In the genomic region with DNA sequence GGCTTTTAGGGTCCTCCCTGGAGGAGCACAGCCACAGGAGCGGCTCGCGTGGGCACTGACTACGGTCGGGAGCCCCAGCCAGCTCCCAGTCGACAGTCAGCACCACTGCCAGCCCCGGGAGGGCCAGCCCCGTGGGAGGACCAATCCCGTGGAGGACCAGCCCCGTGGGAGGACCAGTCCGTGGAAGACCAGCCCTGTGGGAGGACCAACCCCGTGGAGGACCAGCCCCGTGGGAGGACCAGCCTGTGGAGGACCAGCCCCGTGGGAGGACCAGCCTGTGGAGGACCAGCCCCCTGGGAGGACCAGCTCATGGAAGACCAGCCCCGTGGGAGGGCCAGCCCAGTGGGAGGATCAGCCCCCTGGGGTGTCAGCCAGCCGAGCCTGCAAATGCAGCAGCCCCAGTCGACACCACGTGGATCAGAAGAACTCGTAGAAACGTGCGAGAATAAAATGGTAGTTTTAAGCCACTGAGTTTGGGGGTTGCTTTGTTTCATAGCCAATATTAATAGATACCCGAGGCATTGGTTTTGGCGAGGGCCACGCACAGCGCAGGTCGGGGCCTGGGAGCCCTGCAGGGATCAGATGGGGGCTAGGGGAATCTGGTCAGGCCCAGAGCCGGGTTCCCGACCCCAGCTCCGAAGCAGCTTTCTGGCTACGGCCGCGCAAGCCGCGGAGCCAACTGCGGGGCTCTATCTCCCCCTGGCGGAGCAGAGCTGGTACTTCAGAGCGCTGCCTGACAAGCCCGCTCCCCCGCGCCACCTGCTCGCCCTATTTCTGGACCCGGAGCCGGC, we compare ENCODE assay signal across 1 cellular context.
TF ChIP-seq lines count a peak whose summit lies in the region.

No MANE protein-coding gene starts in this region.

TF ChIP-seq in HepG2, 621 proteins besides CTCF, POLR2A, EP300 and RAD21 (continued from another document and continues in another):
- TF ChIP-seq, protein P1, sequence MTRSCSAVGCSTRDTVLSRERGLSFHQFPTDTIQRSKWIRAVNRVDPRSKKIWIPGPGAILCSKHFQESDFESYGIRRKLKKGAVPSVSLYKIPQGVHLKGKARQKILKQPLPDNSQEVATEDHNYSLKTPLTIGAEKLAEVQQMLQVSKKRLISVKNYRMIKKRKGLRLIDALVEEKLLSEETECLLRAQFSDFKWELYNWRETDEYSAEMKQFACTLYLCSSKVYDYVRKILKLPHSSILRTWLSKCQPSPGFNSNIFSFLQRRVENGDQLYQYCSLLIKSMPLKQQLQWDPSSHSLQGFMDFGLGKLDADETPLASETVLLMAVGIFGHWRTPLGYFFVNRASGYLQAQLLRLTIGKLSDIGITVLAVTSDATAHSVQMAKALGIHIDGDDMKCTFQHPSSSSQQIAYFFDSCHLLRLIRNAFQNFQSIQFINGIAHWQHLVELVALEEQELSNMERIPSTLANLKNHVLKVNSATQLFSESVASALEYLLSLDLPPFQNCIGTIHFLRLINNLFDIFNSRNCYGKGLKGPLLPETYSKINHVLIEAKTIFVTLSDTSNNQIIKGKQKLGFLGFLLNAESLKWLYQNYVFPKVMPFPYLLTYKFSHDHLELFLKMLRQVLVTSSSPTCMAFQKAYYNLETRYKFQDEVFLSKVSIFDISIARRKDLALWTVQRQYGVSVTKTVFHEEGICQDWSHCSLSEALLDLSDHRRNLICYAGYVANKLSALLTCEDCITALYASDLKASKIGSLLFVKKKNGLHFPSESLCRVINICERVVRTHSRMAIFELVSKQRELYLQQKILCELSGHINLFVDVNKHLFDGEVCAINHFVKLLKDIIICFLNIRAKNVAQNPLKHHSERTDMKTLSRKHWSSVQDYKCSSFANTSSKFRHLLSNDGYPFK (CRISPR knock-in tag; IDR thresholded peaks at IDR 0.05; ENCODE audit: borderline replicate concordance) = no peak; the same call in 1 of the 2 replicates
- TF ChIP-seq IKZF4 (CRISPR knock-in tag; IDR thresholded peaks at IDR 0.05; ENCODE audit: borderline replicate concordance, low read depth, not compliant biosample characterization) (no peak), ZNF136 (CRISPR knock-in tag; IDR thresholded peaks at IDR 0.05; ENCODE audit: low read depth) (peak; percentile 82; the same call in 1 of the 2 replicates), PAXIP1 (CRISPR knock-in tag; conservative IDR thresholded peaks at IDR 0.05) (peak; percentile 67), GFI1 (CRISPR knock-in tag; IDR thresholded peaks at IDR 0.05; ENCODE audit: borderline replicate concordance) (peak; percentile 61; the same call in 1 of the 2 replicates), ZNF713 (CRISPR knock-in tag; IDR thresholded peaks at IDR 0.05) (no peak), ZNF224 (CRISPR knock-in tag; IDR thresholded peaks at IDR 0.05) (peak; percentile 95; the same call in 1 of the 2 replicates), SNRNP70 (IDR thresholded peaks at IDR 0.05; ENCODE audit: low read depth, low read length) (no peak), HOXA5 (CRISPR knock-in tag; IDR thresholded peaks at IDR 0.05) (peak; percentile 92), MEF2D (CRISPR knock-in tag; IDR thresholded peaks at IDR 0.05) (no peak), ZEB1 (IDR thresholded peaks at IDR 0.05; ENCODE audit: insufficient replicate concordance, low read depth) (peak; percentile 62), ZNF441 (CRISPR knock-in tag; IDR thresholded peaks at IDR 0.05; ENCODE audit: borderline replicate concordance) (0 out of 2 replicates have a peak, but pooled peaks have one; percentile 39), ZMYM4 (CRISPR knock-in tag; IDR thresholded peaks at IDR 0.05) (peak; percentile 61; the same call in 1 of the 2 replicates), DMTF1 (CRISPR knock-in tag; IDR thresholded peaks at IDR 0.05) (no peak), ZNF549 (CRISPR knock-in tag; IDR thresholded peaks at IDR 0.05) (0 out of 2 replicates have a peak, but pooled peaks have one; percentile 25), ETV5 (CRISPR knock-in tag; IDR thresholded peaks at IDR 0.05; ENCODE audit: borderline replicate concordance) (no peak), SIN3B (IDR thresholded peaks at IDR 0.05; ENCODE audit: low read length) (no peak), MIXL1 (CRISPR knock-in tag; IDR thresholded peaks at IDR 0.05) (no peak), CBFB (CRISPR knock-in tag; IDR thresholded peaks at IDR 0.05) (peak; percentile 43; the same call in 1 of the 2 replicates), ZNF331 (CRISPR knock-in tag; IDR thresholded peaks at IDR 0.05) (0 out of 2 replicates have a peak, but pooled peaks have one; percentile 59), PHB2 (IDR thresholded peaks at IDR 0.05; ENCODE audit: partially characterized antibody) (no peak), ZNF24 (IDR thresholded peaks at IDR 0.05) (no peak), ZNF883 (CRISPR knock-in tag; IDR thresholded peaks at IDR 0.05; ENCODE audit: not compliant biosample characterization) (peak; percentile 78), HDAC1 (CRISPR knock-in tag; IDR thresholded peaks at IDR 0.05) (no peak; the same call in 1 of the 2 replicates), ZNF530 (CRISPR knock-in tag; IDR thresholded peaks at IDR 0.05; ENCODE audit: low read depth) (0 out of 2 replicates have a peak, but pooled peaks have one; percentile 17), ETS1 (CRISPR knock-in tag; IDR thresholded peaks at IDR 0.05) (no peak), ZBTB7B (CRISPR knock-in tag; IDR thresholded peaks at IDR 0.05) (no peak), ZNF34 (CRISPR knock-in tag; IDR thresholded peaks at IDR 0.05; ENCODE audit: borderline replicate concordance) (no peak), ZBTB42 (CRISPR knock-in tag; IDR thresholded peaks at IDR 0.05) (peak; percentile 40; the same call in 1 of the 2 replicates)
- TF ChIP-seq, protein P2, sequence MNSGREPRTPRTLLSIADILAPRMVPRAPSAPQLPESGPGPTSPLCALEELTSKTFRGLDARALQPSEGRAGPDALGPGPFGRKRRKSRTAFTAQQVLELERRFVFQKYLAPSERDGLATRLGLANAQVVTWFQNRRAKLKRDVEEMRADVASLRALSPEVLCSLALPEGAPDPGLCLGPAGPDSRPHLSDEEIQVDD (CRISPR knock-in tag; IDR thresholded peaks at IDR 0.05; ENCODE audit: borderline replicate concordance) = no peak
- TF ChIP-seq, protein P3, sequence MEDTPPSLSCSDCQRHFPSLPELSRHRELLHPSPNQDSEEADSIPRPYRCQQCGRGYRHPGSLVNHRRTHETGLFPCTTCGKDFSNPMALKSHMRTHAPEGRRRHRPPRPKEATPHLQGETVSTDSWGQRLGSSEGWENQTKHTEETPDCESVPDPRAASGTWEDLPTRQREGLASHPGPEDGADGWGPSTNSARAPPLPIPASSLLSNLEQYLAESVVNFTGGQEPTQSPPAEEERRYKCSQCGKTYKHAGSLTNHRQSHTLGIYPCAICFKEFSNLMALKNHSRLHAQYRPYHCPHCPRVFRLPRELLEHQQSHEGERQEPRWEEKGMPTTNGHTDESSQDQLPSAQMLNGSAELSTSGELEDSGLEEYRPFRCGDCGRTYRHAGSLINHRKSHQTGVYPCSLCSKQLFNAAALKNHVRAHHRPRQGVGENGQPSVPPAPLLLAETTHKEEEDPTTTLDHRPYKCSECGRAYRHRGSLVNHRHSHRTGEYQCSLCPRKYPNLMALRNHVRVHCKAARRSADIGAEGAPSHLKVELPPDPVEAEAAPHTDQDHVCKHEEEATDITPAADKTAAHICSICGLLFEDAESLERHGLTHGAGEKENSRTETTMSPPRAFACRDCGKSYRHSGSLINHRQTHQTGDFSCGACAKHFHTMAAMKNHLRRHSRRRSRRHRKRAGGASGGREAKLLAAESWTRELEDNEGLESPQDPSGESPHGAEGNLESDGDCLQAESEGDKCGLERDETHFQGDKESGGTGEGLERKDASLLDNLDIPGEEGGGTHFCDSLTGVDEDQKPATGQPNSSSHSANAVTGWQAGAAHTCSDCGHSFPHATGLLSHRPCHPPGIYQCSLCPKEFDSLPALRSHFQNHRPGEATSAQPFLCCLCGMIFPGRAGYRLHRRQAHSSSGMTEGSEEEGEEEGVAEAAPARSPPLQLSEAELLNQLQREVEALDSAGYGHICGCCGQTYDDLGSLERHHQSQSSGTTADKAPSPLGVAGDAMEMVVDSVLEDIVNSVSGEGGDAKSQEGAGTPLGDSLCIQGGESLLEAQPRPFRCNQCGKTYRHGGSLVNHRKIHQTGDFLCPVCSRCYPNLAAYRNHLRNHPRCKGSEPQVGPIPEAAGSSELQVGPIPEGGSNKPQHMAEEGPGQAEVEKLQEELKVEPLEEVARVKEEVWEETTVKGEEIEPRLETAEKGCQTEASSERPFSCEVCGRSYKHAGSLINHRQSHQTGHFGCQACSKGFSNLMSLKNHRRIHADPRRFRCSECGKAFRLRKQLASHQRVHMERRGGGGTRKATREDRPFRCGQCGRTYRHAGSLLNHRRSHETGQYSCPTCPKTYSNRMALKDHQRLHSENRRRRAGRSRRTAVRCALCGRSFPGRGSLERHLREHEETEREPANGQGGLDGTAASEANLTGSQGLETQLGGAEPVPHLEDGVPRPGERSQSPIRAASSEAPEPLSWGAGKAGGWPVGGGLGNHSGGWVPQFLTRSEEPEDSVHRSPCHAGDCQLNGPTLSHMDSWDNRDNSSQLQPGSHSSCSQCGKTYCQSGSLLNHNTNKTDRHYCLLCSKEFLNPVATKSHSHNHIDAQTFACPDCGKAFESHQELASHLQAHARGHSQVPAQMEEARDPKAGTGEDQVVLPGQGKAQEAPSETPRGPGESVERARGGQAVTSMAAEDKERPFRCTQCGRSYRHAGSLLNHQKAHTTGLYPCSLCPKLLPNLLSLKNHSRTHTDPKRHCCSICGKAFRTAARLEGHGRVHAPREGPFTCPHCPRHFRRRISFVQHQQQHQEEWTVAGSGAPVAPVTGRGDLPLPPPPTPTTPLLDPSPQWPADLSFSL (CRISPR knock-in tag; IDR thresholded peaks at IDR 0.05) = 0 out of 2 replicates have a peak, but pooled peaks have one; percentile 59
- TF ChIP-seq, protein P4, sequence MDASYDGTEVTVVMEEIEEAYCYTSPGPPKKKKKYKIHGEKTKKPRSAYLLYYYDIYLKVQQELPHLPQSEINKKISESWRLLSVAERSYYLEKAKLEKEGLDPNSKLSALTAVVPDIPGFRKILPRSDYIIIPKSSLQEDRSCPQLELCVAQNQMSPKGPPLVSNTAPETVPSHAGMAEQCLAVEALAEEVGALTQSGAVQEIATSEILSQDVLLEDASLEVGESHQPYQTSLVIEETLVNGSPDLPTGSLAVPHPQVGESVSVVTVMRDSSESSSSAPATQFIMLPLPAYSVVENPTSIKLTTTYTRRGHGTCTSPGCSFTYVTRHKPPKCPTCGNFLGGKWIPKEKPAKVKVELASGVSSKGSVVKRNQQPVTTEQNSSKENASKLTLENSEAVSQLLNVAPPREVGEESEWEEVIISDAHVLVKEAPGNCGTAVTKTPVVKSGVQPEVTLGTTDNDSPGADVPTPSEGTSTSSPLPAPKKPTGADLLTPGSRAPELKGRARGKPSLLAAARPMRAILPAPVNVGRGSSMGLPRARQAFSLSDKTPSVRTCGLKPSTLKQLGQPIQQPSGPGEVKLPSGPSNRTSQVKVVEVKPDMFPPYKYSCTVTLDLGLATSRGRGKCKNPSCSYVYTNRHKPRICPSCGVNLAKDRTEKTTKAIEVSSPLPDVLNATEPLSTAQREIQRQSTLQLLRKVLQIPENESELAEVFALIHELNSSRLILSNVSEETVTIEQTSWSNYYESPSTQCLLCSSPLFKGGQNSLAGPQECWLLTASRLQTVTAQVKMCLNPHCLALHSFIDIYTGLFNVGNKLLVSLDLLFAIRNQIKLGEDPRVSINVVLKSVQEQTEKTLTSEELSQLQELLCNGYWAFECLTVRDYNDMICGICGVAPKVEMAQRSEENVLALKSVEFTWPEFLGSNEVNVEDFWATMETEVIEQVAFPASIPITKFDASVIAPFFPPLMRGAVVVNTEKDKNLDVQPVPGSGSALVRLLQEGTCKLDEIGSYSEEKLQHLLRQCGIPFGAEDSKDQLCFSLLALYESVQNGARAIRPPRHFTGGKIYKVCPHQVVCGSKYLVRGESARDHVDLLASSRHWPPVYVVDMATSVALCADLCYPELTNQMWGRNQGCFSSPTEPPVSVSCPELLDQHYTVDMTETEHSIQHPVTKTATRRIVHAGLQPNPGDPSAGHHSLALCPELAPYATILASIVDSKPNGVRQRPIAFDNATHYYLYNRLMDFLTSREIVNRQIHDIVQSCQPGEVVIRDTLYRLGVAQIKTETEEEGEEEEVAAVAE (CRISPR knock-in tag; IDR thresholded peaks at IDR 0.05; ENCODE audit: borderline replicate concordance) = no peak
